Comparison of ENCODE assay signal across 19 cellular contexts in genomic region chr14:65296876-65297275, GRCh38.
"Had no signal": no experiment of that assay in that cellular context is flagged by ENCODE, and none has a peak within 500 bp of the region (broad histone marks: within the 10 kb centered on the region; RNA-seq: fewer than 3 reads in every experiment).

No MANE protein-coding gene starts in this region.

- H3K9me3 Mint-ChIP-seq: activated naive CD4-positive, alpha-beta T cell treated with anti-CD3 and anti-CD28 coated beads, Interleukin-2, amount 10 ng/mL, durations not matched to agents 7 days and 5 days; activated T-cell treated with anti-CD3 and anti-CD28 coated beads, Interleukin-2, amount 50 U/mL, for 4 hours; naive B cell; neural crest cell; stimulated activated naive CD8-positive, alpha-beta T cell treated with anti-CD3 and anti-CD28 coated beads, Interleukin-15, Interleukin-2, amounts not matched to agents 100 ng/mL and 50 ng/mL, for 24 hours had no signal

- DNase-seq: activated CD4-positive, alpha-beta T cell treated with anti-CD3 and anti-CD28 coated beads for 4 hours; activated CD8-positive, alpha-beta T cell treated with anti-CD3 and anti-CD28 coated beads, Interleukin-2, amount 10 ng/mL, durations not matched to agents 7 days and 5 days; activated effector memory CD4-positive, alpha-beta T cell treated with Interleukin-2 at 50 U/mL for 16 hours; activated naive CD4-positive, alpha-beta T cell treated with anti-CD3 and anti-CD28 coated beads, Interleukin-2, amount 10 ng/mL, durations not matched to agents 7 days and 5 days; activated T-cell treated with anti-CD3 and anti-CD28 coated beads, Interleukin-2, amount 50 U/mL, for 4 hours; dermis blood vessel endothelial cell; effector memory CD4-positive, alpha-beta T cell; mesenchymal stem cell; mucosa of descending colon; naive B cell; stimulated activated CD4-positive, alpha-beta T cell treated with anti-CD3 and anti-CD28 coated beads, Interleukin-12 subunit alpha, Interleukin-12 subunit beta, amount 100 ng/mL, for 4 hours; stimulated activated CD4-positive, alpha-beta T cell treated with anti-CD3 and anti-CD28 coated beads, Interleukin-1b, Interleukin-23, amount 100 ng/mL, for 48 hours; SW 1271; transverse colon had no signal

- H3K27ac ChIP-seq: right atrium auricular region, suprapubic skin, transverse colon had no signal

- H3K4me3 Mint-ChIP-seq: activated CD8-positive, alpha-beta T cell treated with anti-CD3 and anti-CD28 coated beads, Interleukin-2, amount 10 ng/mL, durations not matched to agents 7 days and 5 days; activated naive CD4-positive, alpha-beta T cell treated with anti-CD3 and anti-CD28 coated beads, Interleukin-2, amount 10 ng/mL, durations not matched to agents 7 days and 5 days; activated T-cell treated with anti-CD3 and anti-CD28 coated beads, Interleukin-2, amount 50 U/mL, for 4 hours; naive B cell; neural crest cell; stimulated activated naive CD8-positive, alpha-beta T cell treated with anti-CD3 and anti-CD28 coated beads, Interleukin-15, Interleukin-2, amounts not matched to agents 100 ng/mL and 50 ng/mL, for 24 hours had no signal

- H3K27me3 ChIP-seq: right atrium auricular region, suprapubic skin, transverse colon had no signal

- H3K9me3 ChIP-seq: mucosa of descending colon, right atrium auricular region, suprapubic skin, transverse colon had no signal

- H3K36me3 ChIP-seq: right atrium auricular region, suprapubic skin, transverse colon had no signal

- H3K27ac Mint-ChIP-seq: activated CD8-positive, alpha-beta T cell treated with anti-CD3 and anti-CD28 coated beads, Interleukin-2, amount 10 ng/mL, durations not matched to agents 7 days and 5 days; activated naive CD4-positive, alpha-beta T cell treated with anti-CD3 and anti-CD28 coated beads, Interleukin-2, amount 10 ng/mL, durations not matched to agents 7 days and 5 days; progenitor cell of endocrine pancreas; stimulated activated naive CD8-positive, alpha-beta T cell treated with anti-CD3 and anti-CD28 coated beads, Interleukin-15, Interleukin-2, amounts not matched to agents 100 ng/mL and 50 ng/mL, for 24 hours had no signal

- H3K4me3 ChIP-seq: mucosa of descending colon, right atrium auricular region, suprapubic skin, transverse colon had no signal

- ATAC-seq: activated CD8-positive, alpha-beta T cell treated with anti-CD3 and anti-CD28 coated beads, Interleukin-2, amount 10 ng/mL, durations not matched to agents 7 days and 5 days; activated T-cell treated with anti-CD3 and anti-CD28 coated beads, Interleukin-2, amount 50 U/mL, for 4 hours; mucosa of descending colon had no signal

- H3K4me1 Mint-ChIP-seq: neural crest cell had no signal

- H3K27me3 Mint-ChIP-seq: activated naive CD4-positive, alpha-beta T cell treated with anti-CD3 and anti-CD28 coated beads, Interleukin-2, amount 10 ng/mL, durations not matched to agents 7 days and 5 days; naive B cell; stimulated activated naive CD8-positive, alpha-beta T cell treated with anti-CD3 and anti-CD28 coated beads, Interleukin-15, Interleukin-2, amounts not matched to agents 100 ng/mL and 50 ng/mL, for 24 hours had no signal

- H3K4me1 ChIP-seq: right atrium auricular region, suprapubic skin had no signal

- H3K36me3 Mint-ChIP-seq: naive B cell had no signal
